ENCODE assay signal across 2 cellular contexts in the genomic region with DNA sequence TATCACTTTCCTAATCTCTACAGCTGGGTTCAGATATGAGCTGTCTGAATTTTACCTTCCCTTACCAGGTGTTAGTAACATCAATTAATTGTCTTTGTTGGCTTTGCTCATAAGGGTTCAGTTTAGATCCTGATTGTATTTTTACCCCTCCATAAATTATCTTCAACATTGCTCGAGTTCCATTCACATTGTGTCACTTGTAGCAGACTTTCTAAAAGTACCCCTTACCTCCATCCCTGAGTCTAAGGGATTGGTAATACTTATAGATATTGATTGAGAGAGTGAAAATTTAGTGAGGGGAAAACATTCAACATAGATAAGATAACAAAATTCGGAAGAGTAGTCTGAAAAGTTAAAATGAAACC.
TF ChIP-seq lines count a peak whose summit lies in the region.

No MANE protein-coding gene starts in this region.

TF ChIP-seq in A549, 52 proteins besides CTCF, POLR2A, EP300 and RAD21:
- TF ChIP-seq HEYL (CRISPR knock-in tag; IDR thresholded peaks at IDR 0.05) (no peak), RFX5 (IDR thresholded peaks at IDR 0.05) (no peak)

TF ChIP-seq in IMR-90, 13 proteins besides CTCF, POLR2A, EP300 and RAD21:
- TF ChIP-seq, protein P1, sequence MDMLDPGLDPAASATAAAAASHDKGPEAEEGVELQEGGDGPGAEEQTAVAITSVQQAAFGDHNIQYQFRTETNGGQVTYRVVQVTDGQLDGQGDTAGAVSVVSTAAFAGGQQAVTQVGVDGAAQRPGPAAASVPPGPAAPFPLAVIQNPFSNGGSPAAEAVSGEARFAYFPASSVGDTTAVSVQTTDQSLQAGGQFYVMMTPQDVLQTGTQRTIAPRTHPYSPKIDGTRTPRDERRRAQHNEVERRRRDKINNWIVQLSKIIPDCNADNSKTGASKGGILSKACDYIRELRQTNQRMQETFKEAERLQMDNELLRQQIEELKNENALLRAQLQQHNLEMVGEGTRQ (IDR thresholded peaks at IDR 0.05; ENCODE audit: low read depth, low read length), result no peak
- TF ChIP-seq MAZ (IDR thresholded peaks at IDR 0.05; ENCODE audit: borderline replicate concordance, low read depth, low read length) (no peak), RFX5 (IDR thresholded peaks at IDR 0.05; ENCODE audit: low read depth, low read length) (no peak), NFE2L2 (IDR thresholded peaks at IDR 0.05; ENCODE audit: low read depth, low read length) (no peak), RCOR1 (IDR thresholded peaks at IDR 0.05; ENCODE audit: insufficient replicate concordance, low read length) (no peak), CHD1 (IDR thresholded peaks at IDR 0.05; ENCODE audit: low read depth, low read length) (no peak), SMC3 (IDR thresholded peaks at IDR 0.05; ENCODE audit: low read depth, low read length) (no peak), MXI1 (IDR thresholded peaks at IDR 0.05; ENCODE audit: borderline replicate concordance, low read depth, low read length) (no peak), MAFK (IDR thresholded peaks at IDR 0.05; ENCODE audit: low read depth, low read length) (no peak), BHLHE40 (IDR thresholded peaks at IDR 0.05; ENCODE audit: low read depth, low read length) (no peak), FOS (IDR thresholded peaks at IDR 0.05; ENCODE audit: low read depth, low read length) (no peak), CEBPB (IDR thresholded peaks at IDR 0.05; ENCODE audit: low read depth, low read length) (no peak)
- TF ChIP-seq, protein P2, sequence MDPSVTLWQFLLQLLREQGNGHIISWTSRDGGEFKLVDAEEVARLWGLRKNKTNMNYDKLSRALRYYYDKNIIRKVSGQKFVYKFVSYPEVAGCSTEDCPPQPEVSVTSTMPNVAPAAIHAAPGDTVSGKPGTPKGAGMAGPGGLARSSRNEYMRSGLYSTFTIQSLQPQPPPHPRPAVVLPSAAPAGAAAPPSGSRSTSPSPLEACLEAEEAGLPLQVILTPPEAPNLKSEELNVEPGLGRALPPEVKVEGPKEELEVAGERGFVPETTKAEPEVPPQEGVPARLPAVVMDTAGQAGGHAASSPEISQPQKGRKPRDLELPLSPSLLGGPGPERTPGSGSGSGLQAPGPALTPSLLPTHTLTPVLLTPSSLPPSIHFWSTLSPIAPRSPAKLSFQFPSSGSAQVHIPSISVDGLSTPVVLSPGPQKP (IDR thresholded peaks at IDR 0.05; ENCODE audit: borderline replicate concordance, low read depth, low read length), result no peak
